ENCODE assay signal across 9 cellular contexts in the genomic region with DNA sequence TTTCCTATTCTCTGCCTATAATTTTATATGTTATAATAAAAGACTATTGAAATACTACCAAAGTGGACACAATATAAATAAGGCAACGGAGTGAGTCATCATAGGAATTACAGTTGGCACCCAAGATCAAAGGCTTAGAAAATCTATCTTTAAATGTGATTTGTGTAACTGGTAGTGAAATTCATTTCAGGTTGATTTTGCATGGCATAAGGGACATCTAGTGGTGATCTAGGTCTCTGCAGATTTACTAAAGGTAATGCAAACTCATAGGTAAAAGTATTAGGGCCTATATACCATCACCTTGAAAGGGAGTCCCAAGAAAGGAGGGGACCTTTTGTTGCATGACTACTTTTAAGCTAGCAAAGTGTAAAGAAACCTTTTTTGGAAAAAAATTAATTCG.
DNase-seq lines count a peak whose midpoint lies in the region; ATAC-seq, FAIRE-seq and TF ChIP-seq lines count a peak whose summit lies in the region.
"Had no signal": no experiment of that assay in that cellular context is flagged by ENCODE, and none has a peak within 500 bp of the region (broad histone marks: within the 10 kb centered on the region; RNA-seq: fewer than 3 reads in every experiment).

No MANE protein-coding gene starts in this region.

- H3K36me3 ChIP-seq in tibial nerve: no peaks in the 10 kb centered on the region

- H3K4me1 ChIP-seq in tibial nerve: no peaks in the 10 kb centered on the region

- intact Hi-C loops in posterior cingulate gyrus (cut with DNase I): no loop called here

- no peak for TF ChIP-seq EP300 in tibial nerve (IDR thresholded peaks at IDR 0.05)

- WGBS in tibial nerve, 2 donors: 19 to 21% methylated on average over 2 of the region's 2 CpGs

- H3K4me3 ChIP-seq in tibial nerve: no peak overlapping the region

- H3K27ac ChIP-seq in tibial nerve: no peak overlapping the region

- H3K9me3 ChIP-seq in tibial nerve: no peaks in the 10 kb centered on the region

- TF ChIP-seq CTCF in D721Med (IDR thresholded peaks at IDR 0.05; ENCODE audit: insufficient read depth, missing control alignments): peak; percentile 80
- no peak for TF ChIP-seq CTCF in tibial nerve (IDR thresholded peaks at IDR 0.05)

- H3K27me3 ChIP-seq in tibial nerve: no peaks in the 10 kb centered on the region

- no peak for DNase-seq in D721Med (ENCODE audit: insufficient read length, low spot score)
- DNase-seq in HuH-7.5 (ENCODE audit: low spot score): peak; percentile 5
- peak; percentile 80 for DNase-seq in SW480 (ENCODE audit: low spot score)
- peak; percentile 18 for DNase-seq in kidney glomerular epithelial cell (lab: John Stamatoyannopoulos, UW)
- DNase-seq in tibial nerve (ENCODE audit: low spot score in 2 of 2): no peak
- no peak for DNase-seq in posterior cingulate gyrus
- DNase-seq: stimulated activated naive B cell treated with anti-CD40 and anti-IgM and Interleukin-4, amounts not matched to agents 10 μg/mL and 1 μg/mL and 100 μg/mL, for 72 hours had no signal

- no peak for TF ChIP-seq POLR2A in tibial nerve (IDR thresholded peaks at IDR 0.05)

- peak; percentile 93 for FAIRE-seq in D721Med (lab: Jason Lieb, UNC)

- ATAC-seq in HG03280 (IDR thresholded peaks at IDR 0.05; ENCODE audit: unreplicated experiment) (no peak), HG03378 (IDR thresholded peaks at IDR 0.05; ENCODE audit: unreplicated experiment) (no peak)

Comparison
In these comparisons a context has a peak if more than half of its experiments do, and no peak if none do; other contexts are left out.
1. DNase-seq: peak in HuH-7.5 (single experiment), SW480 (single experiment) and kidney glomerular epithelial cell (single experiment); none in D721Med (single experiment), tibial nerve (0 of 2) and posterior cingulate gyrus (0 of 10).